Comparison of ENCODE assay signal across 24 cellular contexts in genomic region chrX:73239242-73239641, GRCh38. TPM values are rescaled to one million over a fixed set of nuclear protein-coding genes. Genes with fewer than 3 reads are reported as not detected.
"Had no signal": no experiment of that assay in that cellular context is flagged by ENCODE, and none has a peak within 500 bp of the region (broad histone marks: within the 10 kb centered on the region; RNA-seq: fewer than 3 reads in every experiment).

No MANE protein-coding gene starts in this region.

- H3K4me3 ChIP-seq: SJSA1 had no signal

- H3K27ac ChIP-seq: SJSA1 had no signal

- H3K27ac Mint-ChIP-seq: activated CD4-positive, alpha-beta memory T cell treated with anti-CD3 and anti-CD28 coated beads for 36 hours; activated CD4-positive, alpha-beta T cell treated with anti-CD3 and anti-CD28 coated beads, Interleukin-2, amount 10 ng/mL, durations not matched to agents 24 days and 14 days; activated naive CD4-positive, alpha-beta T cell treated with anti-CD3 and anti-CD28 coated beads for 36 hours; activated naive CD8-positive, alpha-beta T cell; activated T-helper 17 cell treated with anti-CD3 and anti-CD28 coated beads, Interleukin-2, amount 50 U/mL, for 72 hours; brain; T-helper 1 cell treated with Interleukin-12 subunit alpha and Interleukin-12 subunit beta and Interleukin-4 antibody, amounts not matched to agents 30 μg/mL and 1 μg/mL, for 36 hours had no signal

- H3K27me3 Mint-ChIP-seq: activated CD4-positive, alpha-beta memory T cell treated with anti-CD3 and anti-CD28 coated beads for 36 hours; activated CD4-positive, alpha-beta T cell treated with anti-CD3 and anti-CD28 coated beads, Interleukin-2, amount 10 ng/mL, durations not matched to agents 24 days and 14 days; activated naive CD8-positive, alpha-beta T cell; activated T-helper 17 cell treated with anti-CD3 and anti-CD28 coated beads, Interleukin-2, amount 50 U/mL, for 72 hours; brain; central memory CD8-positive, alpha-beta T cell had no signal

- H3K9me3 ChIP-seq: SJSA1 had no signal

- H3K4me3 Mint-ChIP-seq: activated CD4-positive, alpha-beta memory T cell treated with anti-CD3 and anti-CD28 coated beads for 36 hours; activated CD4-positive, alpha-beta T cell treated with anti-CD3 and anti-CD28 coated beads, Interleukin-2, amount 10 ng/mL, durations not matched to agents 24 days and 14 days; activated naive CD4-positive, alpha-beta T cell treated with anti-CD3 and anti-CD28 coated beads for 36 hours; activated naive CD8-positive, alpha-beta T cell; activated T-helper 17 cell treated with anti-CD3 and anti-CD28 coated beads, Interleukin-2, amount 50 U/mL, for 72 hours; brain; central memory CD8-positive, alpha-beta T cell; T-helper 1 cell treated with Interleukin-12 subunit alpha and Interleukin-12 subunit beta and Interleukin-4 antibody, amounts not matched to agents 30 μg/mL and 1 μg/mL, for 36 hours had no signal

- DNase-seq: activated CD4-positive, alpha-beta memory T cell treated with anti-CD3 and anti-CD28 coated beads for 36 hours; activated CD4-positive, alpha-beta T cell treated with anti-CD3 and anti-CD28 coated beads, Interleukin-2, amount 10 ng/mL, durations not matched to agents 24 days and 14 days; activated CD4-positive, CD25-positive, alpha-beta regulatory T cell treated with anti-CD3 and anti-CD28 coated beads, Interleukin-2, amount 50 U/mL, for 72 hours; activated CD8-positive, alpha-beta memory T cell treated with anti-CD3 and anti-CD28 coated beads for 24 hours; activated gamma-delta T cell; activated naive CD4-positive, alpha-beta T cell treated with anti-CD3 and anti-CD28 coated beads for 36 hours; activated T-cell treated with anti-CD3 and anti-CD28 coated beads, Interleukin-2, amount 50 U/mL, for 48 hours; amygdala; Kasumi-1; NCI-H1105 treated with DMSO at 0.1 percent for 48 hours; NCI-H1436 treated with DMSO at 0.1 percent for 48 hours; NCI-H187; NCI-H2081; NCI-H2171 treated with DMSO at 0.1 percent for 48 hours; NCI-H226; NCI-H526; PC-3; SHP77 had no signal

- ATAC-seq: activated T-helper 17 cell treated with anti-CD3 and anti-CD28 coated beads, Interleukin-2, amount 50 U/mL, for 72 hours; PC-3 had no signal

- H3K4me1 ChIP-seq: SJSA1 had no signal

- H3K4me1 Mint-ChIP-seq: activated CD4-positive, alpha-beta T cell treated with anti-CD3 and anti-CD28 coated beads, Interleukin-2, amount 10 ng/mL, durations not matched to agents 24 days and 14 days; activated T-helper 17 cell treated with anti-CD3 and anti-CD28 coated beads, Interleukin-2, amount 50 U/mL, for 72 hours; brain; central memory CD8-positive, alpha-beta T cell had no signal

- H3K27me3 ChIP-seq: SJSA1 had no signal

- H3K36me3 Mint-ChIP-seq: activated CD4-positive, alpha-beta memory T cell treated with anti-CD3 and anti-CD28 coated beads for 36 hours; activated naive CD8-positive, alpha-beta T cell; brain had no signal

- H3K36me3 ChIP-seq: SJSA1 had no signal

- H3K9me3 Mint-ChIP-seq: activated CD4-positive, alpha-beta T cell treated with anti-CD3 and anti-CD28 coated beads, Interleukin-2, amount 10 ng/mL, durations not matched to agents 24 days and 14 days; activated naive CD4-positive, alpha-beta T cell treated with anti-CD3 and anti-CD28 coated beads for 36 hours; activated T-helper 17 cell treated with anti-CD3 and anti-CD28 coated beads, Interleukin-2, amount 50 U/mL, for 72 hours; central memory CD8-positive, alpha-beta T cell; T-helper 1 cell treated with Interleukin-12 subunit alpha and Interleukin-12 subunit beta and Interleukin-4 antibody, amounts not matched to agents 30 μg/mL and 1 μg/mL, for 36 hours had no signal

RNA-seq across cellular contexts. Expression of gene NAP1L2, which starts 24.6 kb away (rescaled TPM):
- total RNA-seq: SJSA1 had no signal
